ENCODE assay signal across 1 cellular context in the genomic region with DNA sequence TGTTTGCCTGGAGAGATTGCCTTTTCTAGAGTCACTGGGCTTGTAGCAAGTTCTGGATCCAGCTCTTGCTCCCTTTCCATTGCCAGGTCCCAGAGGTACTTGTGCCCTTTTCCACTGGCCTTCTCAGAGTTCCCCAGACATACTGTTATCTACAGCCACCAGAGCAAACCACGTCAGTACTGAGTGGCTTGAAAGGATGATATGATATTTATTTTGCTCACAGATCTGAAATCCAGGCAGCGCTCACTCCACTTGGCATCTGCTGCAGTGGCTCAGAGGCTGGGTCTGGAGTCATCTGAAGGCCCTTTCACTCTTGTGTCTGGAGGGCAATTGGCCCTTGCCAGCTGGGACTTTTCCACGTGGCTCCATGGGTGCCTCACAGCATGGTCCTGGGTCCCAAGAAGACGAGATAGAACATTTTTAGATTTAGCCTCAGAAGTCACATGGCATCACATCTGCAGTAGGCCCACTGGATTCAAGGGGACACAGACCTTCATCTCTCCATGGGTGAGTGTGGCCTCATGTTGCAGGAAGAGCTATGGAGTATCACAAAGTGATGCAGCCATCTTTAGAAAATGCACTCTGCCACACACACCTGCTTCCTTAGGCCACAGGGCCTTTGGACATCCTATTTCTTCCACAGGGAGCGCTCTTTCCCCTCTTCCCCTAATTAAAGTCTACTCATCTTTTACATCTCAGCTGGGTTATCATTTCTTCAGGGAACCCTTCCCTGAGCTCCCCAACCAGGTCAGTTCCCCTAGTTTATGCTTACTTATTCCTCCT.
TF ChIP-seq lines count a peak whose summit lies in the region.

No MANE protein-coding gene starts in this region.

TF ChIP-seq in K562, 482 proteins besides CTCF, POLR2A, EP300 and RAD21:
- TF ChIP-seq TBP (optimal IDR thresholded peaks at IDR 0.05; ENCODE audit: low read depth, low read length) = no peak
- TF ChIP-seq L3MBTL2 (IDR thresholded peaks at IDR 0.05) = no peak
- no peak for TF ChIP-seq SMAD4 (CRISPR knock-in tag; conservative IDR thresholded peaks at IDR 0.05)
- TF ChIP-seq TCF3 (CRISPR knock-in tag; IDR thresholded peaks at IDR 0.05) = peak; percentile 25; the same call in 1 of the 2 replicates
- no peak for TF ChIP-seq ZEB2 (IDR thresholded peaks at IDR 0.05)
